ENCODE assay signal across 11 cellular contexts in genomic region chr2:177393824-177394614, GRCh38. TPM values are rescaled to one million over a fixed set of nuclear protein-coding genes. Genes with fewer than 3 reads are reported as not detected.
DNase-seq lines count a peak whose midpoint lies in the region; ATAC-seq and TF ChIP-seq lines count a peak whose summit lies in the region.
"Had no signal": no experiment of that assay in that cellular context is flagged by ENCODE, and none has a peak within 500 bp of the region (broad histone marks: within the 10 kb centered on the region; RNA-seq: fewer than 3 reads in every experiment).

No MANE protein-coding gene starts in this region.

- H3K4me3 Mint-ChIP-seq in CD14-positive monocyte = peak overlapping the region; percentile 90 to 97
- H3K4me3 Mint-ChIP-seq in natural killer cell treated with Interleukin-12 subunit alpha and Interleukin-12 subunit beta and Interleukin-15 and Interleukin-18, amount 100 ng/mL, for 72 hours = peak overlapping the region; percentile 95

- H3K9me3 Mint-ChIP-seq in CD14-positive monocyte = no peaks in the 10 kb centered on the region
- no peaks in the 10 kb centered on the region for H3K9me3 Mint-ChIP-seq in natural killer cell treated with Interleukin-12 subunit alpha and Interleukin-12 subunit beta and Interleukin-15 and Interleukin-18, amount 100 ng/mL, for 72 hours

- H3K27ac Mint-ChIP-seq in CD14-positive monocyte = peak overlapping the region in 5 of 7 donors; percentile 13 to 93 (median 77)
- peak overlapping the region; percentile 88 to 96 for H3K27ac Mint-ChIP-seq in natural killer cell treated with Interleukin-12 subunit alpha and Interleukin-12 subunit beta and Interleukin-15 and Interleukin-18, amount 100 ng/mL, for 72 hours

- DNase-seq in CD14-positive monocyte (ENCODE audit: low spot score) = no peak
- no peak for DNase-seq in Jurkat, Clone E6-1 (ENCODE audit: low read depth, low spot score)
- no peak for DNase-seq in choroid plexus epithelial cell (ENCODE audit: low read depth)
- DNase-seq in natural killer cell treated with Interleukin-12 subunit alpha and Interleukin-12 subunit beta and Interleukin-15 and Interleukin-18, amount 100 ng/mL, for 72 hours (ENCODE audit: low spot score) = no peak
- DNase-seq in cerebellar nuclear complex (lab: John Stamatoyannopoulos, UW) = no peak
- DNase-seq in left lung = no peak
- no peak for DNase-seq in NCI-H1048 (lab: John Stamatoyannopoulos, UW)
- DNase-seq in iPS-NIHi11 (ENCODE audit: low spot score) = no peak
- DNase-seq: activated CD4-positive, alpha-beta T cell treated with anti-CD3 and anti-CD28 coated beads for 1 hour; islet precursor cell; stimulated activated naive CD4-positive, alpha-beta T cell treated with Interleukin-2 at 50 U/mL for 16 hours had no signal

- intact Hi-C loops in CD14-positive monocyte (cut with micrococcal nuclease) (loop anchor here (10.0 kb wide), 2 partner anchors 129 to 221 kb away; partner anchors contain the start of gene NFE2L2 (in 1 of the 2)), left lung (cut with DNase I) (no loop called here)

- H3K36me3 Mint-ChIP-seq in CD14-positive monocyte = peaks cover 7 to 19% of the 10 kb centered on the region in 2 donors
- H3K36me3 Mint-ChIP-seq in natural killer cell treated with Interleukin-12 subunit alpha and Interleukin-12 subunit beta and Interleukin-15 and Interleukin-18, amount 100 ng/mL, for 72 hours = peaks cover 10% of the 10 kb centered on the region

- peak overlapping the region; percentile 89 for H3K4me3 ChIP-seq in Jurkat, Clone E6-1 (ENCODE audit: low read length)
- H3K4me3 ChIP-seq in choroid plexus epithelial cell (ENCODE audit: low read depth, low read length) (peak overlapping the region; percentile 78), left lung (peak overlapping the region in 1 of 2 donors; percentile 87)

- peaks cover 74% of the 10 kb centered on the region for H3K4me1 Mint-ChIP-seq in CD14-positive monocyte
- peaks cover 51 to 70% of the 10 kb centered on the region in 2 donors for H3K4me1 Mint-ChIP-seq in natural killer cell treated with Interleukin-12 subunit alpha and Interleukin-12 subunit beta and Interleukin-15 and Interleukin-18, amount 100 ng/mL, for 72 hours (ENCODE audit: low read depth in 2 of 2)

- peak overlapping the region in 1 of 2 donors; percentile 29 for H3K27ac ChIP-seq in left lung

- ATAC-seq in natural killer cell treated with Interleukin-12 subunit alpha and Interleukin-12 subunit beta and Interleukin-15 and Interleukin-18, amount 100 ng/mL, for 72 hours = no peak
- ATAC-seq in left lung = no peak

- TF ChIP-seq CTCF in CD14-positive monocyte (IDR thresholded peaks at IDR 0.05) (no peak), choroid plexus epithelial cell (conservative IDR thresholded peaks at IDR 0.05; ENCODE audit: low read depth, low read length) (no peak), left lung (IDR thresholded peaks at IDR 0.05) (no peak)

- H3K27me3 Mint-ChIP-seq in CD14-positive monocyte (ENCODE audit: low read depth in 3 of 3) = peaks cover 0 to 1% (median 0%) of the 10 kb centered on the region in 3 donors
- no peaks in the 10 kb centered on the region for H3K27me3 Mint-ChIP-seq in natural killer cell treated with Interleukin-12 subunit alpha and Interleukin-12 subunit beta and Interleukin-15 and Interleukin-18, amount 100 ng/mL, for 72 hours

- H3K36me3 ChIP-seq in left lung = no peaks in the 10 kb centered on the region

- H3K27me3 ChIP-seq in left lung = no peaks in the 10 kb centered on the region

- peaks cover 6 to 66% of the 10 kb centered on the region in 2 donors for H3K4me1 ChIP-seq in left lung

- H3K9me3 ChIP-seq in left lung = no peaks in the 10 kb centered on the region

RNA-seq across cellular contexts. Expression of gene AGPS, which starts 1.4 kb away (rescaled TPM):
- polyA plus RNA-seq in CD14-positive monocyte = 10 to 100 TPM; 16.7 to 26.9 TPM
- polyA plus RNA-seq in Jurkat, Clone E6-1 (2012; ENCODE audit: insufficient read depth, insufficient read length) = 40.8 TPM
- 10 to 100 TPM; 54.3 to 62.2 TPM for total RNA-seq in natural killer cell treated with Interleukin-12 subunit alpha and Interleukin-12 subunit beta and Interleukin-15 and Interleukin-18, amount 100 ng/mL, for 72 hours
- total RNA-seq in left lung = 10 to 100 TPM; 41.6 to 50.2 TPM

Comparison
In these comparisons a context has a peak if more than half of its experiments do, and no peak if none do; other contexts are left out.
1. intact Hi-C loops: an anchor here in CD14-positive monocyte (10.0 kb wide); none called in left lung.